ENCODE assay signal across 25 cellular contexts in genomic region chr11:101241160-101241795, GRCh38.
"Had no signal": no experiment of that assay in that cellular context is flagged by ENCODE, and none has a peak within 500 bp of the region (broad histone marks: within the 10 kb centered on the region; RNA-seq: fewer than 3 reads in every experiment).

No MANE protein-coding gene starts in this region.

- H3K27me3 ChIP-seq: left lung, neural progenitor cell, ovary, right atrium auricular region, right lobe of liver, stomach, testis, thyroid gland, transverse colon, uterus had no signal

- H3K4me2 ChIP-seq: neural progenitor cell, smooth muscle cell had no signal

- H3K27ac ChIP-seq: left lung, lower lobe of right lung, neural progenitor cell, ovary, right atrium auricular region, right lobe of liver, stomach, testis, thyroid gland, transverse colon, uterus had no signal

- H2AFZ ChIP-seq: neural progenitor cell had no signal

- H3K36me3 Mint-ChIP-seq: neural progenitor cell had no signal

- DNase-seq: head of caudate nucleus; hippocampal formation; left colon; lower lobe of right lung; mammary epithelial cell; mesenchymal stem cell; natural killer cell; nephron progenitor cell; ovary; right lobe of liver; stimulated activated CD4-positive, alpha-beta T cell treated with anti-CD3 and anti-CD28 coated beads, Interleukin-1b, Interleukin-23, amount 100 ng/mL, for 48 hours; stimulated activated CD4-positive, alpha-beta T cell treated with anti-CD3 and anti-CD28 coated beads, Interleukin-2, amount 100 ng/mL, for 48 hours; stimulated activated CD4-positive, alpha-beta T cell treated with anti-CD3 and anti-CD28 coated beads, Interleukin-4, amount 100 ng/mL, for 4 hours; stimulated activated CD8-positive, alpha-beta memory T cell treated with anti-CD3 and anti-CD28 coated beads, Interleukin-4, amount 100 ng/mL, for 48 hours; stimulated activated naive CD4-positive, alpha-beta T cell; stomach; testis; thyroid gland; transverse colon; uterus had no signal

- H3K4me1 Mint-ChIP-seq: natural killer cell, nephron progenitor cell, neural progenitor cell had no signal

- H3K4me3 ChIP-seq: left lung, lower lobe of right lung, neural progenitor cell, ovary, right atrium auricular region, right lobe of liver, smooth muscle cell, stomach, testis, thyroid gland, transverse colon, uterus had no signal

- H3K27me3 Mint-ChIP-seq: progenitor cell of endocrine pancreas had no signal

- H3K4me1 ChIP-seq: left lung, lower lobe of right lung, neural progenitor cell, right atrium auricular region, right lobe of liver, stomach, testis, thyroid gland, transverse colon, uterus had no signal

- H3K4me3 Mint-ChIP-seq: natural killer cell, nephron progenitor cell, neural progenitor cell had no signal

- H3K27ac Mint-ChIP-seq: natural killer cell, nephron progenitor cell, neural progenitor cell, progenitor cell of endocrine pancreas had no signal

- ATAC-seq: left colon, left lung, natural killer cell, right lobe of liver had no signal

- H3K36me3 ChIP-seq: left lung, lower lobe of right lung, neural progenitor cell, ovary, right atrium auricular region, right lobe of liver, stomach, thyroid gland, transverse colon, uterus had no signal

- H3K9me3 ChIP-seq: lower lobe of right lung, ovary, right atrium auricular region, right lobe of liver, testis, thyroid gland, transverse colon, uterus had no signal
